In the genomic region with DNA sequence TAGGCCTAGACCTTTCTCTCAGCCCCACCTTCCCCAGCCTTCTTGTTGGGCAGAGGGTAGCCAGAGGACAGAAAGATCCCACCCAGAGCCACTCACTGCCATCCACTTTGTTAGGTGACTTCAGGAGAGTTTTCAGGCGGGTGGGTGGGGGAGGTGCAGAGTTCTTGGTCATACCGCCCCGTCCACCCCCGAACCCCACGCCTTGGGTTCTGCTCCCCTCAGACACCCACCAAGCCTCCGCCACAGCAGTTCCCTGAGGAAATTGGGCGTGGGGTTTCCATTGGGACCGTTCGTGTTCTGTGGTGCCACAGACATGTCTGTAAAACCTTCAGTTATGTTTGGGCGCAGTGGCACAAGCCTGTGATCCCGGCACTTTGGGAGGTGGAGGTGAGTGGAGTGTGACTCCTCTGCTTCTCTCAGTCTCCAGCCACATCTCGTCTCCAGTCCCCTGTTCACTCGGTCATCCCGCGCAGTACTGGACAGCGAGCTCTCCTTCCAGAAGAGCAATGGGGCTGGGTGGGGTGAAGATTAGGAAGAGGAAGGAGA, we compare ENCODE assay signal across 8 cellular contexts. TPM values are rescaled to one million over a fixed set of nuclear protein-coding genes. Genes with fewer than 3 reads are reported as not detected.
DNase-seq lines count a peak whose midpoint lies in the region; ATAC-seq and TF ChIP-seq lines count a peak whose summit lies in the region.

No MANE protein-coding gene starts in this region.

- H3K36me3 Mint-ChIP-seq in activated naive CD4-positive, alpha-beta T cell treated with anti-CD3 and anti-CD28 coated beads, Interleukin-2, amount 50 U/mL, for 24 hours: peaks cover 12% of the 10 kb centered on the region
- peaks cover 18% of the 10 kb centered on the region for H3K36me3 Mint-ChIP-seq in memory B cell

- peaks cover 0 to 2% of the 10 kb centered on the region in 2 donors for H3K36me3 ChIP-seq in body of pancreas (replicated peaks in 1 of 2; ENCODE audit: insufficient read depth in 1 of 2, low read depth in 2 of 2)
- H3K36me3 ChIP-seq in upper lobe of left lung: peaks cover 0 to 24% (median 16%) of the 10 kb centered on the region in 4 donors

- H3K4me3 ChIP-seq in body of pancreas: no peak overlapping the region
- peak overlapping the region in 3 of 4 donors; percentile 79 to 89 (median 86) for H3K4me3 ChIP-seq in upper lobe of left lung

- peaks cover 34% of the 10 kb centered on the region for H3K4me1 ChIP-seq in body of pancreas
- peaks cover 17 to 27% (median 22%) of the 10 kb centered on the region in 4 donors for H3K4me1 ChIP-seq in upper lobe of left lung

- H3K9me3 ChIP-seq in body of pancreas (no peaks in the 10 kb centered on the region), upper lobe of left lung (no peaks in the 10 kb centered on the region)

- H3K9me3 Mint-ChIP-seq in activated naive CD4-positive, alpha-beta T cell treated with anti-CD3 and anti-CD28 coated beads, Interleukin-2, amount 50 U/mL, for 24 hours: no peaks in the 10 kb centered on the region
- peaks cover 5% of the 10 kb centered on the region for H3K9me3 Mint-ChIP-seq in memory B cell

- H3K27me3 ChIP-seq in body of pancreas: no peaks in the 10 kb centered on the region
- no peaks in the 10 kb centered on the region for H3K27me3 ChIP-seq in upper lobe of left lung

- intact Hi-C loops in body of pancreas (cut with DNase I): no loop called here

- 89 to 92% methylated on average over 16 of the region's 16 CpGs for WGBS in body of pancreas, 2 donors
- 87 to 88% methylated on average over 14 to 16 of the region's 16 CpGs for WGBS in upper lobe of left lung, 2 donors

- H3K27ac ChIP-seq in body of pancreas (peak overlapping the region; percentile 92 to 100 (median 99)), upper lobe of left lung (peak overlapping the region; percentile 94 to 99 (median 97))

- peak overlapping the region; percentile 93 for H3K27ac Mint-ChIP-seq in activated naive CD4-positive, alpha-beta T cell treated with anti-CD3 and anti-CD28 coated beads, Interleukin-2, amount 50 U/mL, for 24 hours
- H3K27ac Mint-ChIP-seq in memory B cell: peak overlapping the region; percentile 96

- H3K4me3 Mint-ChIP-seq in activated naive CD4-positive, alpha-beta T cell treated with anti-CD3 and anti-CD28 coated beads, Interleukin-2, amount 50 U/mL, for 24 hours: peak overlapping the region; percentile 93
- peak overlapping the region; percentile 99 for H3K4me3 Mint-ChIP-seq in memory B cell

- peaks cover 26% of the 10 kb centered on the region for H3K4me1 Mint-ChIP-seq in activated naive CD4-positive, alpha-beta T cell treated with anti-CD3 and anti-CD28 coated beads, Interleukin-2, amount 50 U/mL, for 24 hours
- H3K4me1 Mint-ChIP-seq in memory B cell: peaks cover 31% of the 10 kb centered on the region

- H3K27me3 Mint-ChIP-seq in activated naive CD4-positive, alpha-beta T cell treated with anti-CD3 and anti-CD28 coated beads, Interleukin-2, amount 50 U/mL, for 24 hours: no peaks in the 10 kb centered on the region
- no peaks in the 10 kb centered on the region for H3K27me3 Mint-ChIP-seq in memory B cell

- no peak for TF ChIP-seq EP300 in upper lobe of left lung (IDR thresholded peaks at IDR 0.05)

- TF ChIP-seq CTCF in body of pancreas (IDR thresholded peaks at IDR 0.05): no peak
- no peak for TF ChIP-seq CTCF in upper lobe of left lung (IDR thresholded peaks at IDR 0.05)

- TF ChIP-seq POLR2A in body of pancreas (IDR thresholded peaks at IDR 0.05) (no peak), upper lobe of left lung (IDR thresholded peaks at IDR 0.05) (no peak)

- ATAC-seq in body of pancreas: no peak
- ATAC-seq in memory B cell (ENCODE audit: low read depth): no peak
- ATAC-seq in upper lobe of left lung (ENCODE audit: low FRiP score in 2 of 2): no peak

- no peak for DNase-seq in activated naive CD4-positive, alpha-beta T cell treated with anti-CD3 and anti-CD28 coated beads, Interleukin-2, amount 50 U/mL, for 16 hours
- no peak for DNase-seq in body of pancreas
- DNase-seq in memory B cell (ENCODE audit: low spot score in 2 of 2): no peak
- no peak for DNase-seq in upper lobe of left lung
- DNase-seq in medulla oblongata (ENCODE audit: extremely low spot score): no peak
- DNase-seq in stimulated activated CD4-positive, alpha-beta T cell treated with anti-CD3 and anti-CD28 coated beads, Interleukin-4, amount 100 ng/mL, for 24 hours: no peak
- no peak for DNase-seq in ureter (ENCODE audit: low spot score)

RNA-seq across cellular contexts. Expression of a gene that starts 1.5 kb away (rescaled TPM):
- total RNA-seq in body of pancreas (100 to 1,000 TPM; 134 to 156 TPM), upper lobe of left lung (100 to 1,000 TPM in 5 of 6 donors, 10 to 100 TPM in 1; 54.5 to 388 (median 298) TPM), ureter (528 TPM)

RNA-seq across cellular contexts. Expression of a gene that starts 38.0 kb away (rescaled TPM):
- 10 to 100 TPM; 23.6 to 32.3 TPM for total RNA-seq in body of pancreas
- total RNA-seq in upper lobe of left lung: 10 to 100 TPM in 5 of 6 donors, 1 to 10 TPM in 1; 9.9 to 31.4 (median 16.5) TPM
- 15.0 TPM for total RNA-seq in ureter

RNA-seq across cellular contexts. Expression of a gene that starts 56.9 kb away (rescaled TPM):
- total RNA-seq in body of pancreas (10 to 100 TPM in 1 of 2 donors, 1 to 10 TPM in 1; 6.2 to 33.3 TPM), upper lobe of left lung (10 to 100 TPM in 2 of 6 donors, 1 to 10 TPM in 4; 1.9 to 14.8 (median 5.5) TPM), ureter (11.4 TPM)

Comparison
In these comparisons a context has a peak if more than half of its experiments do, and no peak if none do; other contexts are left out.
1. H3K4me3 ChIP-seq: peak in upper lobe of left lung (3 of 4); none in body of pancreas (0 of 2).